Comparison of ENCODE assay signal across 16 cellular contexts in genomic region chr1:50980505-50980904, GRCh38. TPM values are rescaled to one million over a fixed set of nuclear protein-coding genes. Genes with fewer than 3 reads are reported as not detected.
DNase-seq lines count a peak whose midpoint lies in the region; ATAC-seq and TF ChIP-seq lines count a peak whose summit lies in the region.
"Had no signal": no experiment of that assay in that cellular context is flagged by ENCODE, and none has a peak within 500 bp of the region (broad histone marks: within the 10 kb centered on the region; RNA-seq: fewer than 3 reads in every experiment).

No MANE protein-coding gene starts in this region.

- peak overlapping the region; percentile 83 for H3K4me3 ChIP-seq in DOHH2 (ENCODE audit: low read length)
- H3K4me3 ChIP-seq in SU-DHL-6 (ENCODE audit: insufficient read depth, low read length, poor library complexity, severe bottlenecking): no peak overlapping the region
- H3K4me3 ChIP-seq in Peyer's patch: no peak overlapping the region
- H3K4me3 ChIP-seq: cardiac muscle cell had no signal

- CTCF ChIA-PET in CD4-positive, alpha-beta T cell (lab: Charles Lee): interaction anchor here (1.6 to 2.1 kb wide), 2 partner anchors 12 kb away, joined by 5 to 10 read pairs; no protein-coding TSS in a partner anchor

- ATAC-seq in CD4-positive, alpha-beta T cell (ENCODE audit: poor library complexity): no peak
- no peak for ATAC-seq in HG02884 (IDR thresholded peaks at IDR 0.05; ENCODE audit: unreplicated experiment)
- ATAC-seq in HG03378 (IDR thresholded peaks at IDR 0.05; ENCODE audit: unreplicated experiment): no peak
- ATAC-seq: HCT116 had no signal

- H3K27ac ChIP-seq in CD4-positive, alpha-beta T cell (ENCODE audit: low read depth, low read length): no peak overlapping the region
- H3K27ac ChIP-seq in DOHH2 (ENCODE audit: low read depth, low read length) (no peak overlapping the region), SU-DHL-6 (ENCODE audit: low read depth, low read length) (no peak overlapping the region), Peyer's patch (no peak overlapping the region)
- H3K27ac ChIP-seq: cardiac muscle cell had no signal

- POLR2A ChIA-PET in CD4-positive, alpha-beta T cell (lab: Charles Lee): interaction anchor here (0.9 to 4.4 kb wide), 2 partner anchors 12 to 255 kb away, joined by 3 to 82 read pairs; partner anchors contain the start of gene CDKN2C

- peaks cover 4% of the 10 kb centered on the region for H3K36me3 Mint-ChIP-seq in CD4-positive, alpha-beta T cell (ENCODE audit: low read depth)
- H3K36me3 Mint-ChIP-seq: CD4-positive, CD25-positive, alpha-beta regulatory T cell had no signal

- H4K20me1 ChIP-seq in DOHH2 (ENCODE audit: control insufficient read depth, insufficient read depth, low read depth, low read length) (peaks cover 3% of the 10 kb centered on the region; the same call in 1 of the 2 replicates), SU-DHL-6 (ENCODE audit: low read depth, low read length) (peaks cover 3% of the 10 kb centered on the region; the same call in 1 of the 2 replicates)

- H3K27me3 ChIP-seq in CD4-positive, alpha-beta T cell (ENCODE audit: control insufficient read depth, insufficient read depth, low read length): peaks cover 10% of the 10 kb centered on the region
- H3K27me3 ChIP-seq in DOHH2 (ENCODE audit: control insufficient read depth, low read length): no peaks in the 10 kb centered on the region
- no peaks in the 10 kb centered on the region for H3K27me3 ChIP-seq in SU-DHL-6 (ENCODE audit: low read length)
- H3K27me3 ChIP-seq in Peyer's patch: no peaks in the 10 kb centered on the region

- H3K9me3 Mint-ChIP-seq in CD4-positive, alpha-beta T cell: no peaks in the 10 kb centered on the region
- H3K9me3 Mint-ChIP-seq: T-helper 1 cell treated with Interleukin-12 subunit alpha and Interleukin-12 subunit beta and Interleukin-4 antibody, amounts not matched to agents 30 μg/mL and 1 μg/mL, for 36 hours had no signal

- TF ChIP-seq POLR2A in Peyer's patch (IDR thresholded peaks at IDR 0.05): no peak

- TF ChIP-seq CTCF in CD4-positive, alpha-beta T cell (IDR thresholded peaks at IDR 0.05): no peak
- no peak for TF ChIP-seq CTCF in DOHH2 (IDR thresholded peaks at IDR 0.05; ENCODE audit: low read depth, low read length, poor library complexity, severe bottlenecking)
- TF ChIP-seq CTCF in SU-DHL-6 (IDR thresholded peaks at IDR 0.05; ENCODE audit: insufficient read depth, low read length, poor library complexity, severe bottlenecking): no peak
- TF ChIP-seq CTCF in Peyer's patch (IDR thresholded peaks at IDR 0.05): no peak

- intact Hi-C loops in CD4-positive, alpha-beta T cell (cut with DNase I, micrococcal nuclease): no loop called here

- H3K4me1 Mint-ChIP-seq in CD4-positive, alpha-beta T cell (ENCODE audit: low read depth): peaks cover 27% of the 10 kb centered on the region

- peaks cover 24% of the 10 kb centered on the region for H3K27me3 Mint-ChIP-seq in CD4-positive, alpha-beta T cell

- H3K36me3 ChIP-seq in DOHH2 (ENCODE audit: control insufficient read depth, low read length) (peaks cover 23% of the 10 kb centered on the region), SU-DHL-6 (ENCODE audit: low read length) (peaks cover 9% of the 10 kb centered on the region; the same call in 1 of the 2 replicates), Peyer's patch (no peaks in the 10 kb centered on the region)
- H3K36me3 ChIP-seq: cardiac muscle cell had no signal

- no peaks in the 10 kb centered on the region for H3K9me2 ChIP-seq in DOHH2 (replicated peaks; ENCODE audit: control insufficient read depth, low read length)
- no peaks in the 10 kb centered on the region for H3K9me2 ChIP-seq in SU-DHL-6 (replicated peaks; ENCODE audit: insufficient read depth, low read length)

- H3K4me2 ChIP-seq in DOHH2 (ENCODE audit: low read length) (peak overlapping the region; percentile 81), SU-DHL-6 (ENCODE audit: low read depth, low read length, poor library complexity, severe bottlenecking) (peak overlapping the region; percentile 92)

- H3K27ac Mint-ChIP-seq in CD4-positive, alpha-beta T cell: no peak overlapping the region
- H3K27ac Mint-ChIP-seq: CD4-positive, CD25-positive, alpha-beta regulatory T cell; T-helper 1 cell treated with Interleukin-12 subunit alpha and Interleukin-12 subunit beta and Interleukin-4 antibody, amounts not matched to agents 30 μg/mL and 1 μg/mL, for 36 hours had no signal

- H3K79me2 ChIP-seq in DOHH2 (ENCODE audit: control insufficient read depth, low read length) (peaks cover 99% of the 10 kb centered on the region), SU-DHL-6 (ENCODE audit: insufficient read depth, low read length) (peaks cover 60% of the 10 kb centered on the region)

- H3K4me1 ChIP-seq in DOHH2 (ENCODE audit: control insufficient read depth, low read length) (peaks cover 34% of the 10 kb centered on the region), Peyer's patch (peaks cover 0 to 9% (median 4%) of the 10 kb centered on the region in 4 donors)

- no peak overlapping the region for H3K9ac ChIP-seq in SU-DHL-6 (ENCODE audit: low read length)

- no peak overlapping the region for H2AFZ ChIP-seq in SU-DHL-6 (ENCODE audit: low read depth, low read length, severe bottlenecking)

- H3K9me3 ChIP-seq in CD4-positive, alpha-beta T cell (ENCODE audit: control insufficient read depth, low read length): no peaks in the 10 kb centered on the region
- no peaks in the 10 kb centered on the region for H3K9me3 ChIP-seq in DOHH2 (ENCODE audit: control insufficient read depth, insufficient read depth, low read length)
- no peaks in the 10 kb centered on the region for H3K9me3 ChIP-seq in SU-DHL-6 (ENCODE audit: insufficient read depth, low read length)
- H3K9me3 ChIP-seq in Peyer's patch: no peaks in the 10 kb centered on the region

- DNase-seq in CD4-positive, alpha-beta T cell: no peak
- DNase-seq in myocyte (ENCODE audit: low read depth) (peak; percentile 49), Peyer's patch (no peak)
- DNase-seq: activated CD4-positive, alpha-beta T cell treated with anti-CD3 and anti-CD28 coated beads for 1 hour; activated naive CD4-positive, alpha-beta T cell treated with anti-CD3 and anti-CD28 coated beads, Interleukin-2, amount 50 U/mL, for 16 hours; CD4-positive, CD25-positive, alpha-beta regulatory T cell; kidney glomerular epithelial cell; NCI-H345; stimulated activated CD4-positive, alpha-beta T cell treated with anti-CD3 and anti-CD28 coated beads, Interleukin-2, amount 100 ng/mL, for 24 hours had no signal

- H3K4me3 Mint-ChIP-seq in CD4-positive, alpha-beta T cell: peak overlapping the region; percentile 17
- H3K4me3 Mint-ChIP-seq: T-helper 1 cell treated with Interleukin-12 subunit alpha and Interleukin-12 subunit beta and Interleukin-4 antibody, amounts not matched to agents 30 μg/mL and 1 μg/mL, for 36 hours had no signal

- H3F3A ChIP-seq in DOHH2 (ENCODE audit: control insufficient read depth, insufficient read depth) (peaks cover 7% of the 10 kb centered on the region), SU-DHL-6 (ENCODE audit: insufficient read depth) (peaks cover 42% of the 10 kb centered on the region)

RNA-seq across cellular contexts. Expression of gene CDKN2C, which starts 10.5 kb away (rescaled TPM):
- total RNA-seq in CD4-positive, alpha-beta T cell: 1 to 10 TPM; 4.3 to 4.9 TPM
- total RNA-seq in myocyte: 17.8 and 27.7 TPM in 2 replicates
- polyA plus RNA-seq in myocyte (2012): 10.6 TPM
- total RNA-seq in Peyer's patch: 10 to 100 TPM in 2 of 4 donors, 1 to 10 TPM in 2; 5.8 to 14.5 (median 9.5) TPM

RNA-seq across cellular contexts. Expression of gene FAF1, which starts 20.4 kb away (rescaled TPM):
- 10 to 100 TPM; 43.5 to 44.0 TPM for total RNA-seq in CD4-positive, alpha-beta T cell
- total RNA-seq in myocyte (48.5 and 60.2 TPM in 2 replicates), Peyer's patch (10 to 100 TPM; 36.9 to 77.6 (median 48.3) TPM)
- 37.0 TPM for polyA plus RNA-seq in myocyte (2012)
